In genomic region chr13:50801087-50801931, GRCh38 we compare ENCODE assay signal across 8 cellular contexts. TPM values are rescaled to one million over a fixed set of nuclear protein-coding genes. Genes with fewer than 3 reads are reported as not detected.
A peak's percentile ranks its signal among the peaks of the same experiment; 100 is the strongest.
DNase-seq lines count a peak whose midpoint lies in the region; ATAC-seq and TF ChIP-seq lines count a peak whose summit lies in the region.

No MANE protein-coding gene starts in this region.

- H2AFZ ChIP-seq in hepatocyte = no peak overlapping the region

- H3K9me2 ChIP-seq in hepatocyte (replicated peaks; ENCODE audit: insufficient read depth) = no peaks in the 10 kb centered on the region

- no peaks in the 10 kb centered on the region for H3K36me3 ChIP-seq in ascending aorta
- H3K36me3 ChIP-seq in hepatocyte (replicated peaks; ENCODE audit: insufficient read depth, low read depth) = no peaks in the 10 kb centered on the region

- CTCF ChIA-PET in T-cell (lab: Charles Lee) = interaction anchor here (0.6 to 2.7 kb wide), 14 partner anchors 11 to 826 kb away, joined by 3 to 18 read pairs (median 4); no protein-coding TSS in a partner anchor

- peak; percentile 22 for DNase-seq in NCI-H1105 (lab: John Stamatoyannopoulos, UW)
- DNase-seq in T-cell = peak; percentile 14 to 63 (median 48)
- DNase-seq in ascending aorta (ENCODE audit: low spot score in 2 of 2) = peak in 1 of 2 donors; percentile 64
- DNase-seq in hepatocyte (ENCODE audit: low spot score) = peak; percentile 80
- peak; percentile 48 for DNase-seq in skeletal muscle cell (ENCODE audit: low read depth)
- no peak for DNase-seq in DMS79 (lab: John Stamatoyannopoulos, UW)

- H3K27me3 Mint-ChIP-seq in T-cell = no peaks in the 10 kb centered on the region

- H4K20me1 ChIP-seq in hepatocyte (ENCODE audit: insufficient read depth, poor library complexity, severe bottlenecking) = no peaks in the 10 kb centered on the region

- no peaks in the 10 kb centered on the region for H3K79me2 ChIP-seq in hepatocyte

- no peak overlapping the region for H3K4me3 Mint-ChIP-seq in T-cell

- H3K27ac Mint-ChIP-seq in T-cell = peak overlapping the region in 1 of 2 donors; percentile 4

- intact Hi-C loops in ascending aorta (cut with DNase I) = loop anchor here (2.0 to 5.0 kb wide), 3 partner anchors 269 to 824 kb away; no protein-coding TSS in a partner anchor

- peaks cover 0 to 7% of the 10 kb centered on the region in 2 donors for H3K9me3 ChIP-seq in ascending aorta
- no peaks in the 10 kb centered on the region for H3K9me3 ChIP-seq in hepatocyte (ENCODE audit: low read depth)

- H3K4me1 Mint-ChIP-seq in T-cell = peaks cover 6 to 13% (median 7%) of the 10 kb centered on the region in 3 donors

- peaks cover 6% of the 10 kb centered on the region for H3K36me3 Mint-ChIP-seq in T-cell

- peaks cover 5 to 8% (median 7%) of the 10 kb centered on the region in 3 donors for H3K9me3 Mint-ChIP-seq in T-cell

- ATAC-seq in GM18498 (IDR thresholded peaks at IDR 0.05; ENCODE audit: unreplicated experiment) (peak; percentile 88), HG02678 (IDR thresholded peaks at IDR 0.05; ENCODE audit: unreplicated experiment) (peak; percentile 91), T-cell (replicated peaks in 1 of 4) (peak; percentile 90 to 95 (median 94))

- H3K27me3 ChIP-seq in ascending aorta (no peaks in the 10 kb centered on the region), hepatocyte (peaks cover 2% of the 10 kb centered on the region)

- TF ChIP-seq CTCF in ascending aorta (IDR thresholded peaks at IDR 0.05) (peak; percentile 57 to 70 (median 63)), hepatocyte (IDR thresholded peaks at IDR 0.05; ENCODE audit: poor library complexity) (peak; percentile 68)

- peak overlapping the region; percentile 28 for H3K4me2 ChIP-seq in hepatocyte

- H3K4me3 ChIP-seq in ascending aorta = no peak overlapping the region
- no peak overlapping the region for H3K4me3 ChIP-seq in hepatocyte
- no peak overlapping the region for H3K4me3 ChIP-seq in skeletal muscle cell (ENCODE audit: low read depth, low read length)

- H3K27ac ChIP-seq in ascending aorta (no peak overlapping the region), hepatocyte (no peak overlapping the region)

- H3K4me1 ChIP-seq in ascending aorta (peaks cover 0 to 5% of the 10 kb centered on the region in 2 donors), hepatocyte (ENCODE audit: insufficient read depth) (peaks cover 3% of the 10 kb centered on the region)

- 33% methylated on average over 13 of the region's 13 CpGs for WGBS in hepatocyte (ENCODE audit: low lambda C conversion rate, missing lambda C conversion rate)

- POLR2A ChIA-PET in T-cell (lab: Charles Lee) = no interaction called here

RNA-seq across cellular contexts. Expression of gene DLEU7, which starts 42.2 kb away (rescaled TPM):
- total RNA-seq in T-cell = not detected
- total RNA-seq in ascending aorta = not detected
- total RNA-seq in hepatocyte = not detected in 2 replicates
- polyA plus RNA-seq in hepatocyte = 0.18 TPM in 1 of 2 replicates, not detected in the other
